ENCODE assay signal across 8 cellular contexts in the genomic region with DNA sequence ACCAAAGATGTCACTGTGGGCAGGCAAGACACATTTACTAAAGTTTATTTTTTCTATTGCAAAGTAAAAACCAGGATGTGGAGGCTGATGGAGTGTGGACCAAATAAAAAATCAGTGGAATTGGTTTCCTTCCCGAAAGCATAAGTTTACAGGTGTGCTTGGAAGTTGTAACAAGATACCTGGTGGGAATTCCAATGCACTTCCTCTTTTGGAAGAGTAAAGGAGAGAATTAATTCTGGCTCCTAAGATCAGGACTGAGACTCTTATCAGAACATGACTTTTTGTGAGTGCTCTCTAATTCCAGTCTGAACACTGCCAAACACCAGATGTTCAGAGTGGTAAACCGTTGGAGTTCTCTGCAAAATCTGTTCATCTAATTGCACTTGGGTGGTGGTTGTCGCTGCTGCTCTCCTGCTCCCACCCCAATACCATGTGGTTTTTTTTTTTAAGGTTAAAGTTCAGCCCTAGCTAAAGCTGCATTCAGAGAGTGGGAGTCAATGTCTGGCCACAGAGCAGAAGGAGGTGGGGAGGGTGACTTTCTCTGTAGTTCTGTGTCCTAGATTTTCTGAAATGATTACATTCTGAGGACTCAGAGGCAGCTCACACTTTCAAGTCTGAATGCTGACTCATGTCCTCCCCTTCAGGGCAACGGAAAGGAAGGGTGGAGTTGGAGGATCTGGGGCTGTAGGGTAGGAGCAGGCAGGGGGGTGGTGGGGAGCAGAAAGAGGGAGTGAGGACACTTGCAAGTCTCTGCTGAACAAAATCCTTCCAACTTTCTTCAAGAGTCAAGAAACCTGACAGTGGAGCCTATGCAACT.
DNase-seq lines count a peak whose midpoint lies in the region; ATAC-seq and TF ChIP-seq lines count a peak whose summit lies in the region.

No MANE protein-coding gene starts in this region.

- no peaks in the 10 kb centered on the region for H3K27me3 ChIP-seq in CD8-positive, alpha-beta memory T cell (ENCODE audit: insufficient read depth, low read length, poor library complexity, severe bottlenecking)
- H3K27me3 ChIP-seq in foreskin keratinocyte (no peaks in the 10 kb centered on the region), testis (no peaks in the 10 kb centered on the region), Karpas-422 (ENCODE audit: low read length) (no peaks in the 10 kb centered on the region)

- no peak for TF ChIP-seq POLR2A in testis (IDR thresholded peaks at IDR 0.05)

- peak overlapping the region in 5 of 7 donors; percentile 18 to 68 (median 41) for H3K4me3 Mint-ChIP-seq in CD8-positive, alpha-beta memory T cell

- no peak overlapping the region for H2AFZ ChIP-seq in Karpas-422 (ENCODE audit: low read length)

- H3K9me3 Mint-ChIP-seq in CD8-positive, alpha-beta memory T cell = no peaks in the 10 kb centered on the region

- ATAC-seq in GM21526 (IDR thresholded peaks at IDR 0.05; ENCODE audit: low FRiP score, unreplicated experiment) (peak; percentile 55), foreskin keratinocyte (peak; percentile 97)

- H3K36me3 Mint-ChIP-seq in CD8-positive, alpha-beta memory T cell = peaks cover 0 to 1% (median 0%) of the 10 kb centered on the region in 3 donors

- no peak overlapping the region for H3K4me3 ChIP-seq in CD8-positive, alpha-beta memory T cell (ENCODE audit: low read length)
- H3K4me3 ChIP-seq in testis = no peak overlapping the region
- no peak overlapping the region for H3K4me3 ChIP-seq in Karpas-422 (ENCODE audit: low read length)

- H3K9ac ChIP-seq in Karpas-422 (ENCODE audit: low read length) = no peak overlapping the region

- peak overlapping the region; percentile 22 for H3K27ac ChIP-seq in CD8-positive, alpha-beta memory T cell (ENCODE audit: low read depth, low read length)
- H3K27ac ChIP-seq in foreskin keratinocyte (peak overlapping the region; percentile 75), testis (no peak overlapping the region), Karpas-422 (ENCODE audit: low read length) (no peak overlapping the region)

- intact Hi-C loops in testis (cut with DNase I; ENCODE audit: low total_unique reads) = no loop called here

- peaks cover 29 to 57% (median 37%) of the 10 kb centered on the region in 3 donors for H3K4me1 Mint-ChIP-seq in CD8-positive, alpha-beta memory T cell

- H3K9me2 ChIP-seq in Karpas-422 (replicated peaks; ENCODE audit: insufficient read depth, low read length) = no peaks in the 10 kb centered on the region

- 39 to 45% methylated on average over 4 of the region's 4 CpGs for WGBS in testis, 2 donors

- peak in 3 of 5 donors; percentile 3 to 8 (median 4) for DNase-seq in CD8-positive, alpha-beta memory T cell
- DNase-seq in LHCN-M2 (ENCODE audit: low read depth) (peak; percentile 85), foreskin keratinocyte (peak; percentile 77 to 90), testis (no peak), Karpas-422 (no peak)
- peak; percentile 22 to 35 for DNase-seq in activated CD4-positive, alpha-beta T cell treated with anti-CD3 and anti-CD28 coated beads, Interleukin-2, amount 50 U/mL, for 4 hours
- DNase-seq in stimulated activated CD4-positive, alpha-beta T cell treated with anti-CD3 and anti-CD28 coated beads, Interleukin-2, amount 100 ng/mL, for 4 hours (ENCODE audit: low read depth) = peak; percentile 33

- POLR2A ChIA-PET in CD8-positive, alpha-beta memory T cell (lab: Charles Lee) = interaction anchor here (0.5 kb wide), 1 partner anchor 292 kb away, joined by 4 read pairs; no protein-coding TSS in a partner anchor

- TF ChIP-seq CTCF in foreskin keratinocyte (conservative IDR thresholded peaks at IDR 0.05) (no peak), testis (IDR thresholded peaks at IDR 0.05) (no peak)

- no peak overlapping the region for H3K4me2 ChIP-seq in Karpas-422 (ENCODE audit: low read depth, low read length, poor library complexity, severe bottlenecking)

- H3K27me3 Mint-ChIP-seq in CD8-positive, alpha-beta memory T cell = no peaks in the 10 kb centered on the region

- peak overlapping the region in 7 of 8 donors; percentile 29 to 82 (median 42) for H3K27ac Mint-ChIP-seq in CD8-positive, alpha-beta memory T cell

- no peaks in the 10 kb centered on the region for H3K79me2 ChIP-seq in Karpas-422 (ENCODE audit: low read length)

- CTCF ChIA-PET in CD8-positive, alpha-beta memory T cell (lab: Charles Lee) = no interaction called here

- H4K20me1 ChIP-seq in Karpas-422 (ENCODE audit: insufficient read depth, low read depth, low read length) = no peaks in the 10 kb centered on the region

- H3K36me3 ChIP-seq in CD8-positive, alpha-beta memory T cell (ENCODE audit: insufficient read depth, low read length) = no peaks in the 10 kb centered on the region
- no peaks in the 10 kb centered on the region for H3K36me3 ChIP-seq in testis (ENCODE audit: low read depth, missing control alignments)
- H3K36me3 ChIP-seq in Karpas-422 (ENCODE audit: insufficient read depth, low read length) = no peaks in the 10 kb centered on the region

- peaks cover 26% of the 10 kb centered on the region for H3K4me1 ChIP-seq in CD8-positive, alpha-beta memory T cell (ENCODE audit: insufficient read depth, low read length)
- H3K4me1 ChIP-seq in foreskin keratinocyte (peaks cover 25% of the 10 kb centered on the region), testis (peaks cover 6% of the 10 kb centered on the region), Karpas-422 (ENCODE audit: low read length) (no peaks in the 10 kb centered on the region)

- no peaks in the 10 kb centered on the region for H3K9me3 ChIP-seq in CD8-positive, alpha-beta memory T cell (ENCODE audit: low read length)
- H3K9me3 ChIP-seq in testis (no peaks in the 10 kb centered on the region), Karpas-422 (ENCODE audit: low read length) (no peaks in the 10 kb centered on the region)

Comparison
In these comparisons a context has a peak if more than half of its experiments do, and no peak if none do; other contexts are left out.
1. DNase-seq: peak in CD8-positive, alpha-beta memory T cell (3 of 5), LHCN-M2 (single experiment), activated CD4-positive, alpha-beta T cell treated with anti-CD3 and anti-CD28 coated beads, Interleukin-2, amount 50 U/mL, for 4 hours (2 of 2), foreskin keratinocyte (2 of 2) and stimulated activated CD4-positive, alpha-beta T cell treated with anti-CD3 and anti-CD28 coated beads, Interleukin-2, amount 100 ng/mL, for 4 hours (single experiment); none in testis (single experiment) and Karpas-422 (single experiment).
2. H3K27ac ChIP-seq: peak in CD8-positive, alpha-beta memory T cell (single experiment) and foreskin keratinocyte (single experiment); none in testis (0 of 2) and Karpas-422 (single experiment).